ENCODE assay signal across 12 cellular contexts in genomic region chr19:35085947-35086346, GRCh38. TPM values are rescaled to one million over a fixed set of nuclear protein-coding genes. Genes with fewer than 3 reads are reported as not detected.
DNase-seq lines count a peak whose midpoint lies in the region; ATAC-seq, FAIRE-seq and TF ChIP-seq lines count a peak whose summit lies in the region.
"Had no signal": no experiment of that assay in that cellular context is flagged by ENCODE, and none has a peak within 500 bp of the region (broad histone marks: within the 10 kb centered on the region; RNA-seq: fewer than 3 reads in every experiment).

No MANE protein-coding gene starts in this region.

- no peak overlapping the region for H3K4ac ChIP-seq in H1 (replicated peaks; ENCODE audit: insufficient read length, low read depth, low read length)

- H3K4me2 ChIP-seq in H1 (ENCODE audit: insufficient read depth in 1 of 2, low read depth in 2 of 2, low read length in 2 of 2), result no peak overlapping the region

- H3K36me3 ChIP-seq in CD8-positive, alpha-beta memory T cell (ENCODE audit: insufficient read depth, low read length), result no peaks in the 10 kb centered on the region
- H3K36me3 ChIP-seq in H1 (ENCODE audit: control insufficient read depth in 2 of 4, insufficient read depth in 4 of 4, low read length in 3 of 4), result no peaks in the 10 kb centered on the region
- H3K36me3 ChIP-seq: adrenal gland had no signal

- no peak overlapping the region for H4K5ac ChIP-seq in H1 (ENCODE audit: insufficient read length, low read depth, low read length)

- H3K27ac Mint-ChIP-seq in CD8-positive, alpha-beta memory T cell, result peak overlapping the region; percentile 43 to 96 (median 66)
- no peak overlapping the region for H3K27ac Mint-ChIP-seq in progenitor cell of endocrine pancreas

- H4K20me1 ChIP-seq in H1 (replicated peaks in 1 of 2; ENCODE audit: control insufficient read depth in 1 of 2, insufficient read depth in 2 of 2, low read length in 2 of 2), result no peaks in the 10 kb centered on the region

- POLR2A ChIA-PET in CD8-positive, alpha-beta memory T cell (lab: Charles Lee), result no interaction called here
- POLR2A ChIA-PET in H1 (lab: Charles Lee; ENCODE audit: partially characterized antibody), result interaction anchor here (0.6 to 1.4 kb wide), 5 partner anchors 11 to 30 kb away, joined by 3 to 9 read pairs (median 3); no protein-coding TSS in a partner anchor

- no peak for TF ChIP-seq EP300 in H1 (IDR thresholded peaks at IDR 0.05; ENCODE audit: borderline replicate concordance in 1 of 2, low read depth in 2 of 2, low read length in 2 of 2)

- H3K27me3 Mint-ChIP-seq in CD8-positive, alpha-beta memory T cell, result peaks cover 9 to 12% of the 10 kb centered on the region in 2 donors
- H3K27me3 Mint-ChIP-seq in progenitor cell of endocrine pancreas, result peaks cover 6% of the 10 kb centered on the region

- H2BK15ac ChIP-seq in H1 (ENCODE audit: low read length), result no peak overlapping the region

- H2AFZ ChIP-seq in H1 (ENCODE audit: low read length), result no peak overlapping the region

- no peak overlapping the region for H2BK5ac ChIP-seq in H1 (ENCODE audit: low read depth, low read length)

- H3K4me3 Mint-ChIP-seq in CD8-positive, alpha-beta memory T cell, result peak overlapping the region in 5 of 7 donors; percentile 23 to 82 (median 44)
- no peak overlapping the region for H3K4me3 Mint-ChIP-seq in progenitor cell of endocrine pancreas (ENCODE audit: low read depth)

- no peaks in the 10 kb centered on the region for H3K27me3 ChIP-seq in CD8-positive, alpha-beta memory T cell (ENCODE audit: insufficient read depth, low read length, poor library complexity, severe bottlenecking)
- H3K27me3 ChIP-seq in H1 (replicated peaks in 1 of 4; ENCODE audit: control insufficient read depth in 3 of 4, extremely low read depth in 1 of 4, insufficient read depth in 3 of 4, low read length in 3 of 4), result peaks cover 0 to 2% (median 0%) of the 10 kb centered on the region in 4 experiments; a peak in 1 of 7 replicates

- no peaks in the 10 kb centered on the region for H3K36me3 Mint-ChIP-seq in CD8-positive, alpha-beta memory T cell
- H3K36me3 Mint-ChIP-seq in progenitor cell of endocrine pancreas (ENCODE audit: insufficient read depth), result no peaks in the 10 kb centered on the region

- TF ChIP-seq POLR2A in H1 (IDR thresholded peaks at IDR 0.05; ENCODE audit: control extremely low read depth in 1 of 2, low read depth in 2 of 2, low read length in 2 of 2), result no peak

- no peak overlapping the region for H3K9ac ChIP-seq in H1 (replicated peaks in 1 of 4; ENCODE audit: extremely low read depth in 1 of 4, low read depth in 3 of 4, low read length in 3 of 4)

- no peak overlapping the region for H2BK120ac ChIP-seq in H1 (replicated peaks; ENCODE audit: low read depth, low read length)

- FAIRE-seq in H1 (lab: Jason Lieb, UNC), result no peak

- CTCF ChIA-PET in CD8-positive, alpha-beta memory T cell (lab: Charles Lee), result interaction anchor here (1.0 to 2.5 kb wide), 4 partner anchors 19 to 42 kb away, joined by 3 to 13 read pairs (median 5); no protein-coding TSS in a partner anchor
- CTCF ChIA-PET in H1 (lab: Charles Lee; ENCODE audit: partially characterized antibody), result interaction anchor here (0.6 to 4.5 kb wide), 10 partner anchors 15 to 247 kb away, joined by 3 to 28 read pairs (median 4); no protein-coding TSS in a partner anchor

- H3K56ac ChIP-seq in H1 (replicated peaks; ENCODE audit: insufficient read length, low read depth, low read length), result no peak overlapping the region

- peak in 1 of 5 donors; percentile 20 for DNase-seq in CD8-positive, alpha-beta memory T cell
- DNase-seq in H1 (ENCODE audit: low read depth in 1 of 2, low spot score in 2 of 2) (no peak), GDM1 (lab: John Stamatoyannopoulos, UW) (no peak), NCI-H82 treated with DMSO at 0.1 percent for 48 hours (lab: John Stamatoyannopoulos, UW; ENCODE audit: unreplicated experiment) (no peak), progenitor cell of endocrine pancreas (ENCODE audit: low spot score, unreplicated experiment) (no peak), SIG-M5 (lab: John Stamatoyannopoulos, UW) (no peak)
- DNase-seq: activated CD8-positive, alpha-beta memory T cell treated with anti-CD3 and anti-CD28 coated beads, Interleukin-2, amount 50 U/mL, for 4 hours; adrenal gland had no signal

- ATAC-seq in GM19035 (IDR thresholded peaks at IDR 0.05; ENCODE audit: unreplicated experiment) (peak; percentile 60), HG03432 (IDR thresholded peaks at IDR 0.05; ENCODE audit: unreplicated experiment) (peak; percentile 46)
- ATAC-seq: SK-N-SH treated with all-trans-retinoic acid at 6 μM for 48 hours had no signal

- no peak overlapping the region for H4K91ac ChIP-seq in H1 (replicated peaks; ENCODE audit: insufficient read length, low read length)

- H2BK20ac ChIP-seq in H1 (ENCODE audit: low read length), result no peak overlapping the region

- H2BK12ac ChIP-seq in H1 (ENCODE audit: low read depth, low read length), result 0 out of 2 replicates have a peak overlapping the region, but pooled peaks have one; percentile 76

- H3K18ac ChIP-seq in H1 (ENCODE audit: extremely low read depth, low read length), result no peak overlapping the region

- H3K79me2 ChIP-seq in H1 (ENCODE audit: control insufficient read depth in 1 of 2, insufficient read depth in 2 of 2, low read length in 2 of 2), result no peaks in the 10 kb centered on the region

- no peak overlapping the region for H2AK5ac ChIP-seq in H1 (ENCODE audit: low read depth, low read length)

- no peak overlapping the region for H3K23ac ChIP-seq in H1 (ENCODE audit: insufficient read length)

- H3K27ac ChIP-seq in CD8-positive, alpha-beta memory T cell (ENCODE audit: low read depth, low read length), result peak overlapping the region; percentile 16
- H3K27ac ChIP-seq in H1 (ENCODE audit: low read depth, low read length), result no peak overlapping the region
- H3K27ac ChIP-seq: adrenal gland had no signal

- TF ChIP-seq CTCF in H1 (IDR thresholded peaks at IDR 0.05; ENCODE audit: control extremely low read depth in 1 of 3, insufficient read depth in 1 of 3, low read depth in 1 of 3, low read length in 3 of 3) (no peak), progenitor cell of endocrine pancreas (IDR thresholded peaks at IDR 0.05; ENCODE audit: unreplicated experiment) (no peak)

- no peak for TF ChIP-seq RAD21 in H1 (IDR thresholded peaks at IDR 0.05 in 1 of 2, conservative IDR thresholded peaks at IDR 0.05 in 1 of 2; ENCODE audit: low read depth in 2 of 2, low read length in 2 of 2)

- 73% methylated on average over 6 of the region's 6 CpGs; no CpG with 5 or more reads in 1 of the 2 experiments for WGBS in H1 (ENCODE audit: extremely low coverage in 1 of 2, insufficient coverage in 1 of 2, insufficient read length in 1 of 2, insufficient replicate concordance in 2 of 2, low coverage in 1 of 2, low lambda C conversion rate in 2 of 2, missing lambda C conversion rate in 1 of 2), 2 experiments

- H3K9me3 Mint-ChIP-seq in CD8-positive, alpha-beta memory T cell, result no peaks in the 10 kb centered on the region
- no peaks in the 10 kb centered on the region for H3K9me3 Mint-ChIP-seq in progenitor cell of endocrine pancreas (ENCODE audit: low read depth)

- H3K9me3 ChIP-seq in CD8-positive, alpha-beta memory T cell (ENCODE audit: low read length), result no peaks in the 10 kb centered on the region
- no peaks in the 10 kb centered on the region; a peak in 1 of 4 replicates for H3K9me3 ChIP-seq in H1 (ENCODE audit: insufficient read depth in 2 of 2, low read depth in 1 of 2, low read length in 1 of 2)
- H3K9me3 ChIP-seq: adrenal gland had no signal

- peaks cover 17 to 26% (median 22%) of the 10 kb centered on the region in 3 donors for H3K4me1 Mint-ChIP-seq in CD8-positive, alpha-beta memory T cell
- peaks cover 5% of the 10 kb centered on the region for H3K4me1 Mint-ChIP-seq in progenitor cell of endocrine pancreas (ENCODE audit: low read depth)

- H4K8ac ChIP-seq in H1 (ENCODE audit: extremely low read depth, insufficient read depth, low read length), result no peak overlapping the region

- H3K79me1 ChIP-seq in H1 (ENCODE audit: low read depth, low read length), result no peaks in the 10 kb centered on the region

- H3K4me1 ChIP-seq in CD8-positive, alpha-beta memory T cell (ENCODE audit: insufficient read depth, low read length), result peaks cover 22% of the 10 kb centered on the region
- peaks cover 3 to 13% (median 6%) of the 10 kb centered on the region in 4 experiments; a peak in 6 of 7 replicates for H3K4me1 ChIP-seq in H1 (replicated peaks in 1 of 4; ENCODE audit: control insufficient read depth in 3 of 4, insufficient read depth in 4 of 4, low read length in 3 of 4)

- no peak overlapping the region for H3K4me3 ChIP-seq in CD8-positive, alpha-beta memory T cell (ENCODE audit: low read length)
- no peak overlapping the region for H3K4me3 ChIP-seq in H1 (ENCODE audit: extremely low read depth in 1 of 4, insufficient read depth in 2 of 4, low read depth in 3 of 4, low read length in 4 of 4)
- H3K4me3 ChIP-seq: adrenal gland had no signal

- H3K23me2 ChIP-seq in H1 (ENCODE audit: low read depth, low read length), result peaks cover 2% of the 10 kb centered on the region; the same call in 1 of the 2 replicates

- no peak overlapping the region for H3K14ac ChIP-seq in H1 (ENCODE audit: insufficient read length)

RNA-seq across cellular contexts. Expression of gene FXYD3, which starts 29.7 kb away (rescaled TPM):
- total RNA-seq in CD8-positive, alpha-beta memory T cell, result not detected
- polyA plus RNA-seq in CD8-positive, alpha-beta memory T cell, result not detected
- 0.86 TPM in 1 of 2 replicates, not detected in the other for total RNA-seq in H1 (2021; fragmentation: NEBNext Ultra II Directional; extraction: Animal tissue kit (Norgen Biotek cat#: 25700))
- 0.09 and 0.33 TPM in 2 replicates for polyA plus RNA-seq in H1 (2011; rRNA removed)
- polyA plus RNA-seq in H1 (2011; cell fraction: cytosol; rRNA removed), result 0.22 TPM
- polyA plus RNA-seq in H1 (2011; cell fraction: nucleus; rRNA removed), result 0.66 TPM
- 0.41 to 0.76 TPM (median 0.57 TPM) in 3 of 4 replicates, not detected in the other for polyA plus RNA-seq in H1 (2012, experiment 1 of 2)
- not detected for polyA plus RNA-seq in H1 (2012, experiment 2 of 2)
- 0.10 TPM for polyA plus RNA-seq in H1 (2013, experiment 1 of 2)
- 0.37 TPM for polyA plus RNA-seq in H1 (2013, experiment 2 of 2)
- polyA minus RNA-seq in H1 (2011; rRNA and poly(A)+ RNA removed), result 1.5 TPM in 1 of 2 replicates, not detected in the other
- not detected for polyA minus RNA-seq in H1 (2011; cell fraction: cytosol; rRNA and poly(A)+ RNA removed)
- not detected for polyA minus RNA-seq in H1 (2011; cell fraction: nucleus; rRNA and poly(A)+ RNA removed)
- total RNA-seq in progenitor cell of endocrine pancreas, result 14.2 and 17.3 TPM in 2 replicates
- total RNA-seq: osteocyte had no signal

RNA-seq across cellular contexts. Expression of gene HPN, which starts 44.4 kb away (rescaled TPM):
- not detected for total RNA-seq in CD8-positive, alpha-beta memory T cell
- polyA plus RNA-seq in CD8-positive, alpha-beta memory T cell, result 0.53 TPM
- 12.3 and 14.7 TPM in 2 replicates for total RNA-seq in H1 (2021; fragmentation: NEBNext Ultra II Directional; extraction: Animal tissue kit (Norgen Biotek cat#: 25700))
- 33.7 and 49.9 TPM in 2 replicates for polyA plus RNA-seq in H1 (2011; rRNA removed)
- polyA plus RNA-seq in H1 (2011; cell fraction: cytosol; rRNA removed), result 32.0 TPM
- 86.2 TPM for polyA plus RNA-seq in H1 (2011; cell fraction: nucleus; rRNA removed)
- polyA plus RNA-seq in H1 (2012, experiment 1 of 2), result 8.3 to 24.9 TPM (median 19.7 TPM) in 4 replicates
- 19.5 TPM for polyA plus RNA-seq in H1 (2012, experiment 2 of 2)
- 14.3 TPM for polyA plus RNA-seq in H1 (2013, experiment 1 of 2)
- 13.3 TPM for polyA plus RNA-seq in H1 (2013, experiment 2 of 2)
- 6.3 and 7.6 TPM in 2 replicates for polyA minus RNA-seq in H1 (2011; rRNA and poly(A)+ RNA removed)
- 16.4 TPM for polyA minus RNA-seq in H1 (2011; cell fraction: cytosol; rRNA and poly(A)+ RNA removed)
- polyA minus RNA-seq in H1 (2011; cell fraction: nucleus; rRNA and poly(A)+ RNA removed), result 19.0 TPM
- total RNA-seq in progenitor cell of endocrine pancreas, result 70.5 and 71.5 TPM in 2 replicates
- total RNA-seq: osteocyte had no signal

RNA-seq across cellular contexts. Expression of gene LGI4, which starts 48.9 kb away (rescaled TPM):
- total RNA-seq in CD8-positive, alpha-beta memory T cell, result under 1 TPM in 1 of 2 experiments, not detected in 1; 0.18 TPM
- polyA plus RNA-seq in CD8-positive, alpha-beta memory T cell, result not detected
- 2.0 and 2.9 TPM in 2 replicates for total RNA-seq in H1 (2021; fragmentation: NEBNext Ultra II Directional; extraction: Animal tissue kit (Norgen Biotek cat#: 25700))
- 8.2 and 9.4 TPM in 2 replicates for polyA plus RNA-seq in H1 (2011; rRNA removed)
- 9.4 TPM for polyA plus RNA-seq in H1 (2011; cell fraction: cytosol; rRNA removed)
- polyA plus RNA-seq in H1 (2011; cell fraction: nucleus; rRNA removed), result 32.9 TPM
- 5.6 to 9.8 TPM (median 8.1 TPM) in 4 replicates for polyA plus RNA-seq in H1 (2012, experiment 1 of 2)
- 2.6 TPM for polyA plus RNA-seq in H1 (2012, experiment 2 of 2)
- polyA plus RNA-seq in H1 (2013, experiment 1 of 2), result 2.1 TPM
- 2.1 TPM for polyA plus RNA-seq in H1 (2013, experiment 2 of 2)
- polyA minus RNA-seq in H1 (2011; rRNA and poly(A)+ RNA removed), result 0.88 and 2.1 TPM in 2 replicates
- polyA minus RNA-seq in H1 (2011; cell fraction: cytosol; rRNA and poly(A)+ RNA removed), result 0.66 TPM
- 4.2 TPM for polyA minus RNA-seq in H1 (2011; cell fraction: nucleus; rRNA and poly(A)+ RNA removed)
- total RNA-seq in progenitor cell of endocrine pancreas, result 0.20 TPM in 1 of 2 replicates, not detected in the other

RNA-seq across cellular contexts. Expression of gene FXYD1, which starts 52.7 kb away (rescaled TPM):
- not detected for total RNA-seq in CD8-positive, alpha-beta memory T cell
- polyA plus RNA-seq in CD8-positive, alpha-beta memory T cell, result 0.79 TPM
- 8.1 and 10.3 TPM in 2 replicates for total RNA-seq in H1 (2021; fragmentation: NEBNext Ultra II Directional; extraction: Animal tissue kit (Norgen Biotek cat#: 25700))
- 1.6 and 3.3 TPM in 2 replicates for polyA plus RNA-seq in H1 (2011; rRNA removed)
- 2.7 TPM for polyA plus RNA-seq in H1 (2011; cell fraction: cytosol; rRNA removed)
- polyA plus RNA-seq in H1 (2011; cell fraction: nucleus; rRNA removed), result 6.7 TPM
- polyA plus RNA-seq in H1 (2012, experiment 1 of 2), result 7.4 to 19.9 TPM (median 15.6 TPM) in 4 replicates
- polyA plus RNA-seq in H1 (2012, experiment 2 of 2), result 4.1 TPM
- 10.4 TPM for polyA plus RNA-seq in H1 (2013, experiment 1 of 2)
- 10.3 TPM for polyA plus RNA-seq in H1 (2013, experiment 2 of 2)
- 0.49 and 0.69 TPM in 2 replicates for polyA minus RNA-seq in H1 (2011; rRNA and poly(A)+ RNA removed)
- polyA minus RNA-seq in H1 (2011; cell fraction: cytosol; rRNA and poly(A)+ RNA removed), result 2.1 TPM
- polyA minus RNA-seq in H1 (2011; cell fraction: nucleus; rRNA and poly(A)+ RNA removed), result 4.1 TPM
- not detected in 2 replicates for total RNA-seq in progenitor cell of endocrine pancreas

RNA-seq across cellular contexts. Expression of gene SCN1B, which starts 55.7 kb away (rescaled TPM):
- total RNA-seq in CD8-positive, alpha-beta memory T cell, result 1 to 10 TPM; 1.1 to 1.9 TPM
- 1.3 TPM for polyA plus RNA-seq in CD8-positive, alpha-beta memory T cell
- total RNA-seq in H1 (2021; fragmentation: NEBNext Ultra II Directional; extraction: Animal tissue kit (Norgen Biotek cat#: 25700)), result 3.3 and 3.5 TPM in 2 replicates
- 3.1 and 4.1 TPM in 2 replicates for polyA plus RNA-seq in H1 (2011; rRNA removed)
- 3.9 TPM for polyA plus RNA-seq in H1 (2011; cell fraction: cytosol; rRNA removed)
- polyA plus RNA-seq in H1 (2011; cell fraction: nucleus; rRNA removed), result 8.6 TPM
- polyA plus RNA-seq in H1 (2012, experiment 1 of 2), result 2.8 to 4.5 TPM (median 3.7 TPM) in 4 replicates
- polyA plus RNA-seq in H1 (2012, experiment 2 of 2), result 2.3 TPM
- 1.9 TPM for polyA plus RNA-seq in H1 (2013, experiment 1 of 2)
- 1.7 TPM for polyA plus RNA-seq in H1 (2013, experiment 2 of 2)
- polyA minus RNA-seq in H1 (2011; rRNA and poly(A)+ RNA removed), result 1.5 and 4.7 TPM in 2 replicates
- polyA minus RNA-seq in H1 (2011; cell fraction: cytosol; rRNA and poly(A)+ RNA removed), result 3.4 TPM
- polyA minus RNA-seq in H1 (2011; cell fraction: nucleus; rRNA and poly(A)+ RNA removed), result 3.0 TPM
- total RNA-seq in progenitor cell of endocrine pancreas, result 1.7 and 1.8 TPM in 2 replicates

Comparison
In these comparisons a context has a peak if more than half of its experiments do, and no peak if none do; other contexts are left out.
1. RNA of gene HPN, which starts 44.4 kb away (total RNA-seq): 70.5 to 71.5 TPM in progenitor cell of endocrine pancreas and 12.3 to 14.7 TPM in H1; not detected in CD8-positive, alpha-beta memory T cell; every median in the first group is over 10 times any median in the second.